In the genomic region with DNA sequence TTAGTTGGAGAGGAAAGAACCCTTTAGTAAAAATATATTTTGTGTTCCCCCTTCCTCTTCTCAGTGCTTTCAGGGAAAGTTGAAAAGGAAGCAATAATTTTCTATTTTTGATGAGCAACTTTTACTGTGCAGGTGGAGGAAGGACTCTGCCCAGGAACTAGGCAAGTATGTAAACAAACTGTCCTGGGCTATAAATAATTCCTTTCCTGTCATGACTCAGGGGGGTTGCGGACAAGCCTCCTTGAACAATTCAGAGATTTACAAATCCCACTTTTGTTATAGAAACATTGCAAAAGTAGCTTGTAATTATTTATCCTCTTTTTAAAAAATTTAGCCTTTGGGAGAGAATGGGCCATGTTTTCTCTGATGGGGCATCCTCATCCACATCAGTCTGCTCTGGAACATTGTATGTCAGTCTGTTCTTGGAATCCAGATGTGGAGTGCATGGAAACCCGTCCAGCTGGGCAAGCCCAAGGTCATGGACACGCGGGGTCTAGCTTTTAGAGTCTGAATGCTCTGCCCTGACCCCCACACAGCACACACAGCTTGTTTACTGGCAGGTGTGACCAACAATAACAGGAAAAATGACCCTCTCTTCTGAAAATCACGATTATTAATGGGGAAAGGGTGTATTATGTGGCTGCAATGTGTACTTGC, we compare ENCODE assay signal across 20 cellular contexts.
A peak's percentile ranks its signal among the peaks of the same experiment; 100 is the strongest.
DNase-seq lines count a peak whose midpoint lies in the region; ATAC-seq, FAIRE-seq and TF ChIP-seq lines count a peak whose summit lies in the region.
"Had no signal": no experiment of that assay in that cellular context is flagged by ENCODE, and none has a peak within 500 bp of the region (broad histone marks: within the 10 kb centered on the region; RNA-seq: fewer than 3 reads in every experiment).

No MANE protein-coding gene starts in this region.

- CTCF ChIA-PET in endothelial cell of umbilical vein (lab: Charles Lee) = interaction anchor here (2.0 kb wide), 1 partner anchor 130 kb away, joined by 5 read pairs; no protein-coding TSS in a partner anchor

- BruUV-seq in endothelial cell of umbilical vein (replicated peaks; lab: Mats Ljungman, UMichigan) = no TSS peak

- peak overlapping the region; percentile 79 for H3K27ac ChIP-seq in BLaER1
- H3K27ac ChIP-seq in MM.1S (ENCODE audit: low read length) = no peak overlapping the region
- H3K27ac ChIP-seq in endothelial cell of umbilical vein (ENCODE audit: insufficient read depth, low read depth, low read length) = no peak overlapping the region
- no peak overlapping the region for H3K27ac ChIP-seq in Karpas-422 (ENCODE audit: low read length)
- no peak overlapping the region for H3K27ac ChIP-seq in smooth muscle cell (ENCODE audit: low read depth)
- H3K27ac ChIP-seq: esophagus squamous epithelium, PC-9 had no signal

- H3K27me3 Mint-ChIP-seq in memory B cell = no peaks in the 10 kb centered on the region
- H3K27me3 Mint-ChIP-seq: T-cell had no signal

- ATAC-seq in memory B cell (ENCODE audit: low read depth) (peak; percentile 31), omental fat pad (ENCODE audit: low FRiP score) (no peak), GM18502 (IDR thresholded peaks at IDR 0.05; ENCODE audit: poor library complexity, unreplicated experiment) (no peak)
- ATAC-seq: T-cell had no signal

- H3K4me1 ChIP-seq in BLaER1 = peaks cover 88% of the 10 kb centered on the region
- peaks cover 13% of the 10 kb centered on the region; the same call in 1 of the 2 replicates for H3K4me1 ChIP-seq in MM.1S (ENCODE audit: low read length)
- H3K4me1 ChIP-seq in endothelial cell of umbilical vein (ENCODE audit: control insufficient read depth, extremely low read depth, insufficient read depth, low read length) = peaks cover 11% of the 10 kb centered on the region
- H3K4me1 ChIP-seq in Karpas-422 (ENCODE audit: low read length) = no peaks in the 10 kb centered on the region
- H3K4me1 ChIP-seq in smooth muscle cell (ENCODE audit: low read depth) = peaks cover 6% of the 10 kb centered on the region

- H3K9me3 ChIP-seq in BLaER1 = no peaks in the 10 kb centered on the region
- H3K9me3 ChIP-seq in MM.1S (replicated peaks; ENCODE audit: insufficient read depth, low read length) = no peaks in the 10 kb centered on the region
- H3K9me3 ChIP-seq in endothelial cell of umbilical vein (replicated peaks; ENCODE audit: control insufficient read depth, insufficient read depth, low read length) = no peaks in the 10 kb centered on the region
- H3K9me3 ChIP-seq in Karpas-422 (ENCODE audit: low read length) = no peaks in the 10 kb centered on the region
- no peaks in the 10 kb centered on the region for H3K9me3 ChIP-seq in smooth muscle cell (replicated peaks; ENCODE audit: low read depth)
- H3K9me3 ChIP-seq: esophagus squamous epithelium, MG63, ovary, tibial nerve had no signal

- H3K4me2 ChIP-seq in BLaER1 = peak overlapping the region; percentile 85
- H3K4me2 ChIP-seq in MM.1S (ENCODE audit: low read depth, low read length) = peak overlapping the region; percentile 0; the same call in 1 of the 2 replicates
- H3K4me2 ChIP-seq in endothelial cell of umbilical vein (ENCODE audit: insufficient read depth, low read length) = peak overlapping the region; percentile 9
- H3K4me2 ChIP-seq in Karpas-422 (ENCODE audit: low read depth, low read length, poor library complexity, severe bottlenecking) = no peak overlapping the region
- no peak overlapping the region for H3K4me2 ChIP-seq in smooth muscle cell
- H3K4me2 ChIP-seq: PC-9 had no signal

- TF ChIP-seq CTCF in MM.1S (IDR thresholded peaks at IDR 0.05; ENCODE audit: low read length) (no peak), endothelial cell of umbilical vein (IDR thresholded peaks at IDR 0.05; ENCODE audit: extremely low read depth in 1 of 2, insufficient read depth in 1 of 2, low read depth in 1 of 2, low read length in 2 of 2) (no peak), omental fat pad (IDR thresholded peaks at IDR 0.05) (no peak), smooth muscle cell (IDR thresholded peaks at IDR 0.05; ENCODE audit: borderline replicate concordance, insufficient read depth, poor library complexity, severe bottlenecking) (no peak)

- FAIRE-seq in endothelial cell of umbilical vein (lab: Jason Lieb, UNC) = no peak

- H3K4me3 Mint-ChIP-seq in memory B cell = no peak overlapping the region
- H3K4me3 Mint-ChIP-seq: T-cell had no signal

- intact Hi-C loops in endothelial cell of umbilical vein (cut with micrococcal nuclease) = loop anchor here (2.0 kb wide), 3 partner anchors 74 to 128 kb away; partner anchors contain the start of gene GADD45G

- H3K27ac Mint-ChIP-seq in memory B cell = no peak overlapping the region

- peaks cover 7% of the 10 kb centered on the region for H3K4me1 Mint-ChIP-seq in memory B cell

- H3F3A ChIP-seq in MM.1S (ENCODE audit: insufficient read depth, low read length) (no peaks in the 10 kb centered on the region), smooth muscle cell (ENCODE audit: low read depth) (peaks cover 6% of the 10 kb centered on the region)

- no peaks in the 10 kb centered on the region for H3K9me3 Mint-ChIP-seq in memory B cell
- H3K9me3 Mint-ChIP-seq: T-cell had no signal

- TF ChIP-seq POLR2A in endothelial cell of umbilical vein (IDR thresholded peaks at IDR 0.05; ENCODE audit: low read depth, low read length) = no peak

- H4K20me1 ChIP-seq in BLaER1 = no peaks in the 10 kb centered on the region
- no peaks in the 10 kb centered on the region for H4K20me1 ChIP-seq in MM.1S (ENCODE audit: insufficient read depth, low read length)
- no peaks in the 10 kb centered on the region for H4K20me1 ChIP-seq in endothelial cell of umbilical vein (replicated peaks; ENCODE audit: control insufficient read depth, extremely low read depth, insufficient read depth, low read length)
- H4K20me1 ChIP-seq in Karpas-422 (ENCODE audit: insufficient read depth, low read depth, low read length) = no peaks in the 10 kb centered on the region
- H4K20me1 ChIP-seq in smooth muscle cell (ENCODE audit: low read depth) = no peaks in the 10 kb centered on the region

- no peaks in the 10 kb centered on the region for H3K36me3 ChIP-seq in BLaER1
- no peaks in the 10 kb centered on the region for H3K36me3 ChIP-seq in MM.1S (replicated peaks; ENCODE audit: insufficient read depth, low read length)
- H3K36me3 ChIP-seq in endothelial cell of umbilical vein (ENCODE audit: control insufficient read depth in 2 of 2, extremely low read depth in 1 of 2, insufficient read depth in 2 of 2, low read length in 2 of 2) = no peaks in the 10 kb centered on the region
- H3K36me3 ChIP-seq in Karpas-422 (ENCODE audit: insufficient read depth, low read length) = no peaks in the 10 kb centered on the region
- H3K36me3 ChIP-seq in smooth muscle cell (ENCODE audit: low read depth) = no peaks in the 10 kb centered on the region
- H3K36me3 ChIP-seq: esophagus squamous epithelium, MG63, ovary, tibial nerve had no signal

- no peak for DNase-seq in MM.1S
- peak; percentile 10 for DNase-seq in endothelial cell of umbilical vein (ENCODE audit: low read depth, low spot score)
- no peak for DNase-seq in memory B cell (ENCODE audit: low spot score in 2 of 2)
- DNase-seq in Karpas-422 = no peak
- no peak for DNase-seq in omental fat pad (ENCODE audit: low spot score)
- no peak for DNase-seq in smooth muscle cell (lab: John Stamatoyannopoulos, UW; ENCODE audit: unreplicated experiment)
- DNase-seq: activated T-cell treated with anti-CD3 and anti-CD28 coated beads for 4 hours, AML-193, cortex of kidney, DMS79 treated with DMSO at 0.1 percent for 48 hours, esophagus squamous epithelium, mesendoderm, MG63, NCI-H2227 treated with DMSO at 0.1 percent for 48 hours, PC-9, T-cell had no signal

- H3K9me1 ChIP-seq in endothelial cell of umbilical vein (replicated peaks; ENCODE audit: control insufficient read depth, extremely low read depth, insufficient read depth, low read length) = no peaks in the 10 kb centered on the region

- 85% methylated on average over 5 of the region's 5 CpGs for WGBS in smooth muscle cell (ENCODE audit: low lambda C conversion rate)

- H3K27me3 ChIP-seq in BLaER1 (no peaks in the 10 kb centered on the region), MM.1S (replicated peaks; ENCODE audit: insufficient read depth, low read length) (0 out of 2 replicates have a peak, but pooled peaks cover 6% of the 10 kb centered on the region), endothelial cell of umbilical vein (ENCODE audit: control insufficient read depth in 2 of 2, insufficient read depth in 2 of 2, low read length in 2 of 2) (no peaks in the 10 kb centered on the region), Karpas-422 (ENCODE audit: low read length) (no peaks in the 10 kb centered on the region), smooth muscle cell (ENCODE audit: low read depth) (no peaks in the 10 kb centered on the region)
- H3K27me3 ChIP-seq: MG63, ovary, tibial nerve had no signal

- H3K79me2 ChIP-seq in MM.1S (ENCODE audit: low read length) (no peaks in the 10 kb centered on the region), endothelial cell of umbilical vein (ENCODE audit: control insufficient read depth, insufficient read depth, low read length) (no peaks in the 10 kb centered on the region), Karpas-422 (ENCODE audit: low read length) (no peaks in the 10 kb centered on the region), smooth muscle cell (ENCODE audit: low read depth) (no peaks in the 10 kb centered on the region)

- no peak overlapping the region for H2AFZ ChIP-seq in MM.1S (ENCODE audit: low read length)
- no peak overlapping the region for H2AFZ ChIP-seq in endothelial cell of umbilical vein (ENCODE audit: low read depth, low read length)
- no peak overlapping the region for H2AFZ ChIP-seq in Karpas-422 (ENCODE audit: low read length)
- no peak overlapping the region for H2AFZ ChIP-seq in smooth muscle cell (ENCODE audit: low read depth)
- H2AFZ ChIP-seq: PC-9 had no signal

- no peaks in the 10 kb centered on the region for H3K9me2 ChIP-seq in MM.1S (replicated peaks; ENCODE audit: insufficient read depth, low read length)
- no peaks in the 10 kb centered on the region for H3K9me2 ChIP-seq in Karpas-422 (replicated peaks; ENCODE audit: insufficient read depth, low read length)

- POLR2A ChIA-PET in endothelial cell of umbilical vein (lab: Charles Lee) = no interaction called here

- dilution Hi-C loops in endothelial cell of umbilical vein (cut with MboI; ENCODE audit: extremely low pct_ligation_motif_present, low sequenced_read_pairs) = no loop called here

- no peaks in the 10 kb centered on the region for H3K36me3 Mint-ChIP-seq in memory B cell
- H3K36me3 Mint-ChIP-seq: T-cell had no signal

- peak overlapping the region; percentile 39; the same call in 1 of the 2 replicates for H3K9ac ChIP-seq in BLaER1
- H3K9ac ChIP-seq in MM.1S (ENCODE audit: low read length) = no peak overlapping the region
- H3K9ac ChIP-seq in endothelial cell of umbilical vein (replicated peaks; ENCODE audit: extremely low read depth, insufficient read depth, low read length) = no peak overlapping the region
- no peak overlapping the region for H3K9ac ChIP-seq in Karpas-422 (ENCODE audit: low read length)
- no peak overlapping the region for H3K9ac ChIP-seq in smooth muscle cell (ENCODE audit: low read depth)

- H3K4me3 ChIP-seq in BLaER1 = peak overlapping the region; percentile 44
- no peak overlapping the region for H3K4me3 ChIP-seq in MM.1S (ENCODE audit: low read length)
- no peak overlapping the region for H3K4me3 ChIP-seq in endothelial cell of umbilical vein (replicated peaks in 1 of 3; ENCODE audit: insufficient read depth in 1 of 3, low read depth in 1 of 3, low read length in 3 of 3)
- no peak overlapping the region for H3K4me3 ChIP-seq in Karpas-422 (ENCODE audit: low read length)
- no peak overlapping the region for H3K4me3 ChIP-seq in smooth muscle cell
- H3K4me3 ChIP-seq: esophagus squamous epithelium, MG63, ovary, PC-9, tibial nerve had no signal

Comparison
In these comparisons a context has a peak if more than half of its experiments do, and no peak if none do; other contexts are left out.
1. H3K4me2 ChIP-seq: peak in BLaER1 (single experiment), MM.1S (single experiment) and endothelial cell of umbilical vein (single experiment); none in Karpas-422 (single experiment) and smooth muscle cell (single experiment).